In genomic region chr4:107791902-107792301, GRCh38 we compare ENCODE assay signal across 27 cellular contexts. TPM values are rescaled to one million over a fixed set of nuclear protein-coding genes. Genes with fewer than 3 reads are reported as not detected.
"Had no signal": no experiment of that assay in that cellular context is flagged by ENCODE, and none has a peak within 500 bp of the region (broad histone marks: within the 10 kb centered on the region; RNA-seq: fewer than 3 reads in every experiment).

No MANE protein-coding gene starts in this region.

- DNase-seq: activated B cell treated with CpG ODN at 0.5 μM for 24 hours; activated CD8-positive, alpha-beta memory T cell treated with anti-CD3 and anti-CD28 coated beads, Interleukin-2, amount 10 ng/mL, durations not matched to agents 7 days and 5 days; activated CD8-positive, alpha-beta T cell treated with anti-CD3 and anti-CD28 coated beads, Interleukin-2, amount 10 ng/mL, durations not matched to agents 7 days and 5 days; activated naive CD8-positive, alpha-beta T cell treated with anti-CD3 and anti-CD28 coated beads, Interleukin-2, amount 50 U/mL, for 24 hours; activated T-cell treated with anti-CD3 and anti-CD28 coated beads, Interleukin-2, amount 50 U/mL, for 48 hours; amygdala; central memory CD4-positive, alpha-beta T cell; effector CD8-positive, alpha-beta T cell; foreskin melanocyte; heart right ventricle; kidney glomerular epithelial cell; left ventricle myocardium superior; mammary epithelial cell; naive B cell; nephron progenitor cell; ovary; retina; sigmoid colon; stimulated activated CD4-positive, alpha-beta T cell treated with anti-CD3 and anti-CD28 coated beads, Interleukin-4, amount 100 ng/mL, for 24 hours; stimulated activated naive CD8-positive, alpha-beta T cell treated with anti-CD3 and anti-CD28 coated beads, Interleukin-15, amount 100 ng/mL, for 72 hours; substantia nigra; T-helper 2 cell; uterus had no signal

- H3K4me1 ChIP-seq: heart right ventricle, sigmoid colon, uterus had no signal

- H3K9me3 ChIP-seq: uterus had no signal

- H3K27me3 ChIP-seq: neutrophil, ovary, sigmoid colon, uterus had no signal

- ATAC-seq: activated CD8-positive, alpha-beta memory T cell treated with anti-CD3 and anti-CD28 coated beads, Interleukin-2, amount 10 ng/mL, durations not matched to agents 7 days and 5 days; activated CD8-positive, alpha-beta T cell treated with anti-CD3 and anti-CD28 coated beads, Interleukin-2, amount 10 ng/mL, durations not matched to agents 7 days and 5 days; activated naive CD8-positive, alpha-beta T cell treated with anti-CD3 and anti-CD28 coated beads, Interleukin-2, amount 50 U/mL, for 24 hours; heart right ventricle; left ventricle myocardium superior; stimulated activated effector memory CD8-positive, alpha-beta T cell treated with anti-CD3 and anti-CD28 coated beads, Interleukin-12 subunit alpha, Interleukin-12 subunit beta, amount 100 ng/mL, for 72 hours; stimulated activated naive CD8-positive, alpha-beta T cell treated with anti-CD3 and anti-CD28 coated beads, Interleukin-15, amount 100 ng/mL, for 72 hours had no signal

- H3K36me3 ChIP-seq: heart right ventricle, neutrophil, ovary, sigmoid colon, uterus had no signal

- FAIRE-seq: endometrium, small intestine had no signal

- H3K27ac ChIP-seq: heart right ventricle, neutrophil, ovary, sigmoid colon, uterus had no signal

- H3K4me3 ChIP-seq: heart right ventricle, ovary, sigmoid colon, uterus had no signal

RNA-seq across cellular contexts. Expression of gene SGMS2, which starts 32.8 kb away (rescaled TPM):
- total RNA-seq: activated B cell treated with CpG ODN at 0.5 μM for 24 hours; activated CD8-positive, alpha-beta T cell treated with anti-CD3 and anti-CD28 coated beads, Interleukin-2, amount 10 ng/mL, durations not matched to agents 7 days and 5 days had no signal
